ENCODE assay signal across 8 cellular contexts in genomic region chr11:73307323-73308002, GRCh38. TPM values are rescaled to one million over a fixed set of nuclear protein-coding genes. Genes with fewer than 3 reads are reported as not detected.
A peak's percentile ranks its signal among the peaks of the same experiment; 100 is the strongest.
DNase-seq lines count a peak whose midpoint lies in the region; ATAC-seq, FAIRE-seq and TF ChIP-seq lines count a peak whose summit lies in the region.

No MANE protein-coding gene starts in this region.

- H3K27me3 Mint-ChIP-seq in CD4-positive, CD25-positive, alpha-beta regulatory T cell = peaks cover 45% of the 10 kb centered on the region
- H3K27me3 Mint-ChIP-seq in mesothelial cell of epicardium (ENCODE audit: low read depth) = no peaks in the 10 kb centered on the region

- peak; percentile 67 to 85 (median 80) for DNase-seq in CD4-positive, CD25-positive, alpha-beta regulatory T cell
- DNase-seq in HT1080 (ENCODE audit: low read depth) = peak; percentile 96
- DNase-seq in NOMO-1 treated with DMSO at 0.1 percent for 48 hours (lab: John Stamatoyannopoulos, UW; ENCODE audit: unreplicated experiment) = peak; percentile 95
- DNase-seq in activated CD8-positive, alpha-beta memory T cell treated with anti-CD3 and anti-CD28 coated beads, Interleukin-2, amount 50 U/mL, for 1 hour (ENCODE audit: extremely low read depth) = peak; percentile 65
- DNase-seq in mesothelial cell of epicardium (ENCODE audit: low spot score in 2 of 2, unreplicated experiment in 2 of 2) = peak; percentile 99 to 100
- DNase-seq in stimulated activated CD8-positive, alpha-beta memory T cell treated with anti-CD3 and anti-CD28 coated beads, Interleukin-15, amount 100 ng/mL, for 4 hours (ENCODE audit: low read depth in 2 of 2) = peak; percentile 69 to 81

- H3K4me3 ChIP-seq in CD4-positive, CD25-positive, alpha-beta regulatory T cell (ENCODE audit: low read depth, low read length) = peak overlapping the region; percentile 58

- H3K27ac Mint-ChIP-seq in CD4-positive, CD25-positive, alpha-beta regulatory T cell = peak overlapping the region in 1 of 3 donors; percentile 29
- peak overlapping the region; percentile 94 for H3K27ac Mint-ChIP-seq in mesothelial cell of epicardium

- H3K4me3 Mint-ChIP-seq in CD4-positive, CD25-positive, alpha-beta regulatory T cell = peak overlapping the region; percentile 81 to 96 (median 92)
- H3K4me3 Mint-ChIP-seq in mesothelial cell of epicardium = peak overlapping the region; percentile 68

- peaks cover 23% of the 10 kb centered on the region for H3K4me1 ChIP-seq in CD4-positive, CD25-positive, alpha-beta regulatory T cell (ENCODE audit: control insufficient read depth, insufficient read depth, low read length, poor library complexity, severe bottlenecking)

- H3K27ac ChIP-seq in CD4-positive, CD25-positive, alpha-beta regulatory T cell (ENCODE audit: insufficient read depth, low read length, poor library complexity, severe bottlenecking) = no peak overlapping the region

- ATAC-seq in CD4-positive, CD25-positive, alpha-beta regulatory T cell (ENCODE audit: low read depth in 2 of 2) = peak; percentile 52 to 60
- peak; percentile 57 for ATAC-seq in GM19455 (IDR thresholded peaks at IDR 0.05; ENCODE audit: unreplicated experiment)

- FAIRE-seq in endometrium (lab: Jason Lieb, UNC) = peak; percentile 80

- no peaks in the 10 kb centered on the region for H3K9me3 ChIP-seq in CD4-positive, CD25-positive, alpha-beta regulatory T cell (ENCODE audit: control insufficient read depth in 2 of 2, low read length in 2 of 2)

- peaks cover 11% of the 10 kb centered on the region for H3K27me3 ChIP-seq in CD4-positive, CD25-positive, alpha-beta regulatory T cell (ENCODE audit: control insufficient read depth, insufficient read depth, low read length)

- peaks cover 0 to 2% (median 0%) of the 10 kb centered on the region in 7 donors for H3K9me3 Mint-ChIP-seq in CD4-positive, CD25-positive, alpha-beta regulatory T cell
- H3K9me3 Mint-ChIP-seq in mesothelial cell of epicardium = no peaks in the 10 kb centered on the region

- H3K4me1 Mint-ChIP-seq in CD4-positive, CD25-positive, alpha-beta regulatory T cell = peaks cover 0 to 15% (median 8%) of the 10 kb centered on the region in 4 donors
- H3K4me1 Mint-ChIP-seq in mesothelial cell of epicardium = peaks cover 42% of the 10 kb centered on the region

- H3K36me3 ChIP-seq in CD4-positive, CD25-positive, alpha-beta regulatory T cell (ENCODE audit: control insufficient read depth, insufficient read depth, low read length) = no peaks in the 10 kb centered on the region

- no peaks in the 10 kb centered on the region for H3K36me3 Mint-ChIP-seq in CD4-positive, CD25-positive, alpha-beta regulatory T cell
- no peaks in the 10 kb centered on the region for H3K36me3 Mint-ChIP-seq in mesothelial cell of epicardium

- peak; percentile 81 for TF ChIP-seq CTCF in mesothelial cell of epicardium (IDR thresholded peaks at IDR 0.05; ENCODE audit: unreplicated experiment)

RNA-seq across cellular contexts. Expression of gene ARHGEF17, which starts 0.6 kb away (rescaled TPM):
- 0.47 TPM for total RNA-seq in CD4-positive, CD25-positive, alpha-beta regulatory T cell
- not detected for polyA plus RNA-seq in CD4-positive, CD25-positive, alpha-beta regulatory T cell
- total RNA-seq in HT1080 (2014; rRNA removed; shearing (Covaris generic)) = 8.2 and 8.8 TPM in 2 replicates
- 7.9 and 9.0 TPM in 2 replicates for polyA plus RNA-seq in HT1080 (2015; cell fraction: cytosol; rRNA removed)
- 79.3 and 89.1 TPM in 2 replicates for polyA plus RNA-seq in HT1080 (2015; cell fraction: nucleus; rRNA removed)
- 136 to 150 TPM (median 140 TPM) in 3 replicates for total RNA-seq in mesothelial cell of epicardium

RNA-seq across cellular contexts. Expression of gene P2RY6, which starts 35.3 kb away (rescaled TPM):
- not detected for total RNA-seq in CD4-positive, CD25-positive, alpha-beta regulatory T cell
- not detected for polyA plus RNA-seq in CD4-positive, CD25-positive, alpha-beta regulatory T cell
- 0.33 TPM in 1 of 2 replicates, not detected in the other for total RNA-seq in HT1080 (2014; rRNA removed; shearing (Covaris generic))
- polyA plus RNA-seq in HT1080 (2015; cell fraction: cytosol; rRNA removed) = 0.94 and 1.4 TPM in 2 replicates
- polyA plus RNA-seq in HT1080 (2015; cell fraction: nucleus; rRNA removed) = 0.26 and 1.6 TPM in 2 replicates
- 0.36 to 0.51 TPM (median 0.45 TPM) in 3 replicates for total RNA-seq in mesothelial cell of epicardium

Comparison
In these comparisons a context has a peak if more than half of its experiments do, and no peak if none do; other contexts are left out.
1. RNA of gene ARHGEF17, which starts 0.6 kb away (total RNA-seq): 136 to 150 TPM in mesothelial cell of epicardium; 8.2 to 8.8 TPM in HT1080 and 0.47 TPM in CD4-positive, CD25-positive, alpha-beta regulatory T cell (single experiment); every median in the first group is over 10 times any median in the second.
2. Peak in every context shown above with its lines, with median percentiles within 50 percentile points of each other: DNase-seq.